Comparison of ENCODE assay signal across 1 cellular context in the genomic region with DNA sequence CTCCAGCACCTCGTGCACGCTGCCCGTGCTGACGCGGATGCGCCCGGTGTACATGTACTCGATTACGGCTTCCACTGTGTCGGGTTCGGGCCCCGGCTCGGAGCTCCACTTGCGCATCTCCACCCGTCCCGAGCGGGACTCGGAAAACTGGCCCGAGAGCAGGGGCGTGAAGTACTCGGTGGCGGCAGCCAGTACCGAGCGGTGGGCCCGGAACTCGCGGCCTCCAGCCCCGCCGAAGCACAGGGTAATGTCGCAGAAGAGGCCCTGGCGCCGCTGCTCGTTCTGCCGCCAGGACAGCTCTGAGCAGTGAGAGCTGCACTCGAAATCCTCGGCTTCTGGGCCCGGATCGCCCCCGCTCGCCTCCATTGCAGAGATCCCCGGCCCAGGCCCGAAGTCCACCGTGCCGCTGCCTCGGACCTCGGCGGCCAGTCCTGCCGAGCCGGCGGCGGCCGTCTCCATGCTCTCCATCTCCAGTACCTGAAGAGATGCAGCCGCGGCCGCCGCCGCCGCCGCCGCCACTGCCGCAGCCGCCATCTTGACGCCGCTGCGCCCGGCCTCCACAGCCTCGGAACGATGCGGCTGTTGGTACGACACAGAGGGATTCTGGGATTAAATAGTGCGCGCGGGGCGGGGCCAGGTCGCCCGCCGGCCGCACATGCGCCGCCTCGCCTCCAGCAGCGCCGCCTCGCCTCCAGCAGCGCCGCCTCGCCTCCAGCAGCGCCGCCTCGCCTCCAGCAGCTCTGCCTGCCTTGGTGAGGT.
TF ChIP-seq lines count a peak whose summit lies in the region.

A gene with protein sequence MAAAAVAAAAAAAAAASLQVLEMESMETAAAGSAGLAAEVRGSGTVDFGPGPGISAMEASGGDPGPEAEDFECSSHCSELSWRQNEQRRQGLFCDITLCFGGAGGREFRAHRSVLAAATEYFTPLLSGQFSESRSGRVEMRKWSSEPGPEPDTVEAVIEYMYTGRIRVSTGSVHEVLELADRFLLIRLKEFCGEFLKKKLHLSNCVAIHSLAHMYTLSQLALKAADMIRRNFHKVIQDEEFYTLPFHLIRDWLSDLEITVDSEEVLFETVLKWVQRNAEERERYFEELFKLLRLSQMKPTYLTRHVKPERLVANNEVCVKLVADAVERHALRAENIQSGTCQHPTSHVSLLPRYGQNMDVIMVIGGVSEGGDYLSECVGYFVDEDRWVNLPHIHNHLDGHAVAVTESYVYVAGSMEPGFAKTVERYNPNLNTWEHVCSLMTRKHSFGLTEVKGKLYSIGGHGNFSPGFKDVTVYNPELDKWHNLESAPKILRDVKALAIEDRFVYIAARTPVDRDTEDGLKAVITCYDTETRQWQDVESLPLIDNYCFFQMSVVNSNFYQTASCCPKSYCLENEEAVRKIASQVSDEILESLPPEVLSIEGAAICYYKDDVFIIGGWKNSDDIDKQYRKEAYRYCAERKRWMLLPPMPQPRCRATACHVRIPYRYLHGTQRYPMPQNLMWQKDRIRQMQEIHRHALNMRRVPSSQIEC (minus strand): TSS at position 587 of the 759 bp plus-strand sequence. CDS start 53 bp downstream, at position 534.

TF ChIP-seq in WTC11, 78 proteins besides CTCF, POLR2A, EP300 and RAD21 (continued from another document):
- no peak for TF ChIP-seq NR1H2 (CRISPR knock-in tag; IDR thresholded peaks at IDR 0.05)
- TF ChIP-seq FOXP1 (CRISPR knock-in tag; IDR thresholded peaks at IDR 0.05; ENCODE audit: borderline replicate concordance): 0 out of 2 replicates have a peak, but pooled peaks have one; percentile 68
- no peak for TF ChIP-seq HMGA2 (CRISPR knock-in tag; IDR thresholded peaks at IDR 0.05)
- TF ChIP-seq, protein P1, sequence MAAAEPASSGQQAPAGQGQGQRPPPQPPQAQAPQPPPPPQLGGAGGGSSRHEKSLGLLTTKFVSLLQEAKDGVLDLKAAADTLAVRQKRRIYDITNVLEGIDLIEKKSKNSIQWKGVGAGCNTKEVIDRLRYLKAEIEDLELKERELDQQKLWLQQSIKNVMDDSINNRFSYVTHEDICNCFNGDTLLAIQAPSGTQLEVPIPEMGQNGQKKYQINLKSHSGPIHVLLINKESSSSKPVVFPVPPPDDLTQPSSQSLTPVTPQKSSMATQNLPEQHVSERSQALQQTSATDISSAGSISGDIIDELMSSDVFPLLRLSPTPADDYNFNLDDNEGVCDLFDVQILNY (CRISPR knock-in tag; IDR thresholded peaks at IDR 0.05): no peak
- TF ChIP-seq JAZF1 (CRISPR knock-in tag; IDR thresholded peaks at IDR 0.05): no peak
- no peak for TF ChIP-seq SMAD4 (CRISPR knock-in tag; IDR thresholded peaks at IDR 0.05)
- TF ChIP-seq GRHL2 (CRISPR knock-in tag; IDR thresholded peaks at IDR 0.05; ENCODE audit: insufficient replicate concordance, severe bottlenecking): no peak
- peak; percentile 77; the same call in 1 of the 2 replicates for TF ChIP-seq ETV6 (CRISPR knock-in tag; IDR thresholded peaks at IDR 0.05)
- TF ChIP-seq SP1 (CRISPR knock-in tag; conservative IDR thresholded peaks at IDR 0.05): peak; percentile 69
- no peak for TF ChIP-seq GTF2I (CRISPR knock-in tag; conservative IDR thresholded peaks at IDR 0.05)
- no peak for TF ChIP-seq NFE2L1 (CRISPR knock-in tag; IDR thresholded peaks at IDR 0.05)
- 0 out of 2 replicates have a peak, but pooled peaks have one; percentile 24 for TF ChIP-seq KAT7 (CRISPR knock-in tag; IDR thresholded peaks at IDR 0.05; ENCODE audit: borderline replicate concordance)
- TF ChIP-seq, protein P2, sequence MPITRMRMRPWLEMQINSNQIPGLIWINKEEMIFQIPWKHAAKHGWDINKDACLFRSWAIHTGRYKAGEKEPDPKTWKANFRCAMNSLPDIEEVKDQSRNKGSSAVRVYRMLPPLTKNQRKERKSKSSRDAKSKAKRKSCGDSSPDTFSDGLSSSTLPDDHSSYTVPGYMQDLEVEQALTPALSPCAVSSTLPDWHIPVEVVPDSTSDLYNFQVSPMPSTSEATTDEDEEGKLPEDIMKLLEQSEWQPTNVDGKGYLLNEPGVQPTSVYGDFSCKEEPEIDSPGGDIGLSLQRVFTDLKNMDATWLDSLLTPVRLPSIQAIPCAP (CRISPR knock-in tag; IDR thresholded peaks at IDR 0.05): no peak
